Comparison of ENCODE assay signal across 8 cellular contexts in genomic region chr1:156740679-156741612, GRCh38. TPM values are rescaled to one million over a fixed set of nuclear protein-coding genes. Genes with fewer than 3 reads are reported as not detected.
DNase-seq lines count a peak whose midpoint lies in the region; ATAC-seq and TF ChIP-seq lines count a peak whose summit lies in the region.

TSS of gene MRPL24 (minus strand) at chr1:156741088. CDS start at chr1:156738704, 2,384 bp downstream.

- H3F3A ChIP-seq in SK-N-SH (replicated peaks; ENCODE audit: insufficient read depth) = peaks cover 28% of the 10 kb centered on the region

- H3K4me1 ChIP-seq in SK-N-SH (ENCODE audit: control insufficient read depth in 1 of 2, insufficient read depth in 2 of 2, low read depth in 1 of 2, low read length in 1 of 2) (peaks cover 9 to 13% of the 10 kb centered on the region in 2 experiments), gastroesophageal sphincter (peaks cover 0 to 44% (median 10%) of the 10 kb centered on the region in 3 donors), neutrophil (ENCODE audit: control insufficient read depth in 1 of 2, insufficient read depth in 1 of 2, low read depth in 1 of 2, low read length in 1 of 2) (peaks cover 33 to 40% of the 10 kb centered on the region in 2 experiments)

- peak in 1 of 2 donors; percentile 24 for TF ChIP-seq POLR2A in gastroesophageal sphincter (IDR thresholded peaks at IDR 0.05)

- H3K4me2 ChIP-seq in SK-N-SH = peak within 1 kb of the TSS; percentile 72

- H3K9me3 ChIP-seq in SK-N-SH (no peaks in the 10 kb centered on the region), gastroesophageal sphincter (no peaks in the 10 kb centered on the region), neutrophil (no peaks in the 10 kb centered on the region)

- ATAC-seq in HG02571 (IDR thresholded peaks at IDR 0.05; ENCODE audit: unreplicated experiment) (peak; percentile 84), gastroesophageal sphincter (peak; percentile 96)

- 3% methylated on average over 40 of the region's 42 CpGs for WGBS in SK-N-SH (ENCODE audit: low lambda C conversion rate)
- WGBS in gastroesophageal sphincter (ENCODE audit: low coverage in 1 of 2), 2 donors = 0 to 7% methylated on average over 3 to 10 of the region's 42 CpGs

- TF ChIP-seq EP300 in SK-N-SH (IDR thresholded peaks at IDR 0.05; ENCODE audit: borderline replicate concordance in 1 of 2, low read depth in 1 of 2, low read length in 1 of 2) (peak in 1 of 2 experiments; percentile 31; a peak in 2 of 4 replicates), gastroesophageal sphincter (IDR thresholded peaks at IDR 0.05) (no peak)

- TF ChIP-seq CTCF in SK-N-SH (IDR thresholded peaks at IDR 0.05) (no peak), gastroesophageal sphincter (IDR thresholded peaks at IDR 0.05) (peak in 1 of 4 experiments; percentile 3), neutrophil (IDR thresholded peaks at IDR 0.05) (peak; percentile 28)

- DNase-seq in GM04504 (ENCODE audit: low read depth) = peak; percentile 99
- DNase-seq in NCI-H1048 (lab: John Stamatoyannopoulos, UW) = peak; percentile 99
- DNase-seq in SK-N-SH = peak; percentile 91
- peak; percentile 96 for DNase-seq in activated naive CD4-positive, alpha-beta T cell treated with anti-CD3 and anti-CD28 coated beads, Interleukin-2, amount 50 U/mL, for 16 hours
- peak; percentile 85 to 99 (median 98) for DNase-seq in substantia nigra (lab: John Stamatoyannopoulos, UW)

- no peaks in the 10 kb centered on the region for H3K9me2 ChIP-seq in SK-N-SH

- peaks cover 26 to 70% of the 10 kb centered on the region in 2 experiments for H3K36me3 ChIP-seq in SK-N-SH (replicated peaks in 1 of 2; ENCODE audit: control insufficient read depth in 1 of 2, insufficient read depth in 2 of 2, low read length in 1 of 2)
- peaks cover 0 to 62% of the 10 kb centered on the region in 2 donors for H3K36me3 ChIP-seq in gastroesophageal sphincter
- H3K36me3 ChIP-seq in neutrophil = peaks cover 40% of the 10 kb centered on the region

- peaks cover 43% of the 10 kb centered on the region for H3K79me2 ChIP-seq in SK-N-SH (ENCODE audit: insufficient read depth)

- peak within 1 kb of the TSS; percentile 83 to 94 for H3K4me3 ChIP-seq in SK-N-SH (ENCODE audit: low read depth in 2 of 2, low read length in 1 of 2)
- peak within 1 kb of the TSS; percentile 33 to 77 for H3K4me3 ChIP-seq in gastroesophageal sphincter
- peak within 1 kb of the TSS; percentile 77 to 82 for H3K4me3 ChIP-seq in neutrophil (ENCODE audit: low read depth in 1 of 2, low read length in 1 of 2)

- peak within 1 kb of the TSS; percentile 82 to 92 for H3K27ac ChIP-seq in SK-N-SH (ENCODE audit: low read depth in 2 of 2, low read length in 1 of 2)
- peak within 1 kb of the TSS; percentile 68 to 89 (median 84) for H3K27ac ChIP-seq in gastroesophageal sphincter
- H3K27ac ChIP-seq in neutrophil = peak within 1 kb of the TSS; percentile 90
- H3K27ac ChIP-seq in substantia nigra (ENCODE audit: low read depth, low read length, poor library complexity, severe bottlenecking) = peak within 1 kb of the TSS; percentile 98

- H2AFZ ChIP-seq in SK-N-SH (ENCODE audit: low read depth) = peak within 1 kb of the TSS; percentile 57

- H3K9ac ChIP-seq in SK-N-SH = peak within 1 kb of the TSS; percentile 78

- POLR2A ChIA-PET in SK-N-SH (lab: Yijun Ruan, JAX) = interaction anchor here (0.6 to 1.8 kb wide), 15 partner anchors 8 to 183 kb away, joined by 3 to 27 read pairs (median 4); partner anchors contain the start of genes HDGF, ISG20L2, METTL25B and NTRK1

- no peaks in the 10 kb centered on the region for H4K20me1 ChIP-seq in SK-N-SH (ENCODE audit: insufficient read depth)

- H3K27me3 ChIP-seq in SK-N-SH (ENCODE audit: insufficient read depth) (no peaks in the 10 kb centered on the region), gastroesophageal sphincter (no peaks in the 10 kb centered on the region), neutrophil (no peaks in the 10 kb centered on the region)

- CTCF ChIA-PET in SK-N-SH (lab: Yijun Ruan, JAX) = interaction anchor here (0.6 to 8.6 kb wide), 15 partner anchors 11 to 187 kb away, joined by 3 to 42 read pairs (median 4); partner anchors contain the start of genes HDGF, ISG20L2, METTL25B and NTRK1

- no peak; the same call in 1 of the 2 replicates for TF ChIP-seq RAD21 in SK-N-SH (IDR thresholded peaks at IDR 0.05; ENCODE audit: low read length)

TF ChIP-seq in SK-N-SH, 30 proteins besides CTCF, POLR2A, EP300 and RAD21 (continues in another document):
- peak; percentile 41; the same call in 1 of the 2 replicates for TF ChIP-seq NFIC (IDR thresholded peaks at IDR 0.05; ENCODE audit: borderline replicate concordance)
- peak; percentile 88 for TF ChIP-seq YY1 (IDR thresholded peaks at IDR 0.05; ENCODE audit: low read depth)
- no peak for TF ChIP-seq USF2 (IDR thresholded peaks at IDR 0.05; ENCODE audit: borderline replicate concordance, low read depth, low read length)
- peak; percentile 84 for TF ChIP-seq ZBTB33 (IDR thresholded peaks at IDR 0.05; ENCODE audit: borderline replicate concordance, low read depth)
- no peak; the same call in 1 of the 2 replicates for TF ChIP-seq IRF3 (IDR thresholded peaks at IDR 0.05; ENCODE audit: low read depth, low read length)
- no peak for TF ChIP-seq GATA2 (CRISPR knock-in tag; IDR thresholded peaks at IDR 0.05)
- peak; percentile 61; the same call in 1 of the 2 replicates for TF ChIP-seq FOXJ3 (CRISPR knock-in tag; IDR thresholded peaks at IDR 0.05)
- TF ChIP-seq SMC3 (IDR thresholded peaks at IDR 0.05; ENCODE audit: low read depth, low read length) = peak; percentile 21; the same call in 1 of the 2 replicates
- peak; percentile 99 for TF ChIP-seq MAX (IDR thresholded peaks at IDR 0.05; ENCODE audit: low read depth)
- peak; percentile 98 for TF ChIP-seq ELF1 (IDR thresholded peaks at IDR 0.05)
- TF ChIP-seq SIN3A (IDR thresholded peaks at IDR 0.05; ENCODE audit: borderline replicate concordance, low read depth, low read length) = peak; percentile 93
- TF ChIP-seq TCF12 (IDR thresholded peaks at IDR 0.05) = peak; percentile 48
- TF ChIP-seq MXI1 (IDR thresholded peaks at IDR 0.05; ENCODE audit: low read depth, low read length) = peak; percentile 97
- peak; percentile 97 for TF ChIP-seq GABPA (IDR thresholded peaks at IDR 0.05; ENCODE audit: low read depth)
- TF ChIP-seq TEAD4 (IDR thresholded peaks at IDR 0.05; ENCODE audit: borderline replicate concordance, insufficient read depth) = 0 out of 2 replicates have a peak, but pooled peaks have one; percentile 28
- TF ChIP-seq RCOR1 (IDR thresholded peaks at IDR 0.05; ENCODE audit: low read length) = peak; percentile 40; the same call in 1 of the 2 replicates
- peak; percentile 96 for TF ChIP-seq CHD2 (IDR thresholded peaks at IDR 0.05; ENCODE audit: low read length, partially characterized antibody)
- TF ChIP-seq EZH2phosphoT487 (IDR thresholded peaks at IDR 0.05; ENCODE audit: borderline replicate concordance, low read depth) = no peak
- TF ChIP-seq POLR2AphosphoS5 (IDR thresholded peaks at IDR 0.05; ENCODE audit: low read depth, low read length) = peak; percentile 92; the same call in 1 of the 2 replicates
- TF ChIP-seq RFX5 (IDR thresholded peaks at IDR 0.05; ENCODE audit: low read length) = no peak
- no peak for TF ChIP-seq RXRA (IDR thresholded peaks at IDR 0.05; ENCODE audit: borderline replicate concordance, low read depth)

RNA-seq across cellular contexts. Expression of gene MRPL24, which starts in this region (rescaled TPM):
- 149 and 171 TPM in 2 replicates for polyA plus RNA-seq in SK-N-SH (2012; rRNA removed)
- polyA plus RNA-seq in SK-N-SH (2012; cell fraction: cytosol; rRNA removed) = 141 and 142 TPM in 2 replicates
- 99.8 and 109 TPM in 2 replicates for polyA plus RNA-seq in SK-N-SH (2012; cell fraction: nucleus; rRNA removed)
- total RNA-seq in gastroesophageal sphincter = 10 to 100 TPM; 50.6 to 84.2 (median 69.9) TPM

Comparison
In these comparisons a context has a peak if more than half of its experiments do, and no peak if none do; other contexts are left out.
1. Peak in every context shown above with its lines: DNase-seq, ATAC-seq, H3K4me3 ChIP-seq and H3K27ac ChIP-seq.